ENCODE assay signal across 1 cellular context in the genomic region with DNA sequence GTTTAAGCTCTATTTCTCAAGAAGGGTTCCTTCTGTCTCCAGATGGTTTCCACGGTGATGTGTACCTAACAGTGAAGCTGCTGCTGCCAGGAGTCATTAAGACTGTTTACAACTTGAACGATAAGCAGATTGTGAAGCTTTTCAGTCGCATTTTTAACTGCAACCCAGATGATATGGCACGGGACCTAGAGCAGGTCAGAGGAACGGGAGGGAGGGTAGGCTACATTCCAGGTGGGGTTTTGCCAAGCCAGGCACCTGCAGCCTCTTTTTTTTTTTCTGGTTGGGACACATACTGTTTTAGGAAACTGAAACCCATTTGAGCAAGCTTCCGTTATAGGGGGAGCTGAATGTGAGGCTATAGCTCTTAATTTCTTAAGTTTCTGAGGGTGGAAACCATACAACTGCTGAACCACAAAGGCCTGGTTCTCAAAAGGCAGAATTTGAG.
TF ChIP-seq lines count a peak whose summit lies in the region.

No MANE protein-coding gene starts in this region.

TF ChIP-seq in GM12878, 131 proteins besides CTCF, POLR2A, EP300 and RAD21:
- TF ChIP-seq HDAC2 (IDR thresholded peaks at IDR 0.05) (no peak), RUNX3 (IDR thresholded peaks at IDR 0.05; ENCODE audit: low read length) (peak; percentile 62)
